8 cellular contexts compared by ENCODE assay signal in genomic region chr7:149125864-149126661, GRCh38. TPM values are rescaled to one million over a fixed set of nuclear protein-coding genes. Genes with fewer than 3 reads are reported as not detected.
DNase-seq lines count a peak whose midpoint lies in the region; ATAC-seq lines count a peak whose summit lies in the region.

A gene with protein sequence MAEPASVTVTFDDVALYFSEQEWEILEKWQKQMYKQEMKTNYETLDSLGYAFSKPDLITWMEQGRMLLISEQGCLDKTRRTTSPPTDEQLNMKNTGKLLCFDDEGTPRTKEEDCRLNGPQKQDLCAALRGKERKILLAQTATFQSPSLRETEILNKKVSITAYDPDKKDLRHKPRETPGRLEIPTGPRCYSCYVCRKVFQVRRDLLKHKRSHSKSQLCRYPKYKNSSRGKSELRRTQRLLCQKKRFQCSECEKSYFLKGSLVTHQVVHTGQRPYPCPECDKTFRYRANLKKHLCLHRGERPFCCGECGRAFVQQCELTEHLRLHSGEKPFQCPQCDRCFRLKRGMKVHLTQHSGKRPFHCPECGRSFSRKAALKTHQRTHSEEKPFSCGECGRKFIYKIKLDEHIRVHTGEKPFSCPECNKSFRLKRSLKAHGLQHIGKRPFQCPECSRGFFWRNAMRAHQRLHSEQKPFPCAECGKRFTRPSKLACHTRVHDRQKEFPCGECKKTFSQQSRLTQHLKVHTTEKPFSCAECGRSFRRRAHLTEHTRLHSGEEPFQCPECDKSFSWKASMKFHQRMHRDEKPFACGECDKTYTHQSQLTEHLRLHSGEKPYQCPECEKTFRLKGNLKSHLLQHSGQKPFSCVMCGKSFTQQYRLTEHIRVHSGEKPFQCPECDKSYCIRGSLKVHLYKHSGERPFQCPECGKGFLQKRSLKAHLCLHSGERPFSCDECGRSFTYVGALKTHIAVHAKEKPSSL (minus strand): TSS chr7:149126324. CDS start chr7:149126213, 111 bp downstream.

- ATAC-seq in GM19043 (IDR thresholded peaks at IDR 0.05; ENCODE audit: low read depth, unreplicated experiment) (peak; percentile 80), HG03354 (IDR thresholded peaks at IDR 0.05; ENCODE audit: poor library complexity, severe bottlenecking, unreplicated experiment) (peak; percentile 85)

- H3K27me3 ChIP-seq in layer of hippocampus (ENCODE audit: control insufficient read depth, insufficient read depth, low read length), result no peaks in the 10 kb centered on the region

- DNase-seq in Ammon's horn (ENCODE audit: low spot score) (peak; percentile 85), NCI-H345 treated with DMSO at 0.1 percent for 48 hours (lab: John Stamatoyannopoulos, UW; ENCODE audit: unreplicated experiment) (peak; percentile 78), cerebellum (ENCODE audit: low spot score) (peak; percentile 93)
- peak; percentile 92 for DNase-seq in activated CD4-positive, alpha-beta T cell treated with anti-CD3 and anti-CD28 coated beads for 1 hour
- peak; percentile 93 to 96 for DNase-seq in stimulated activated CD4-positive, alpha-beta T cell treated with anti-CD3 and anti-CD28 coated beads, Interleukin-1b, Interleukin-23, amount 100 ng/mL, for 4 hours (ENCODE audit: low read depth in 2 of 2)

- peak within 1 kb of the TSS; percentile 94 for H3K27ac ChIP-seq in layer of hippocampus (ENCODE audit: low read depth, low read length)

RNA-seq across cellular contexts. Expression of the gene that starts here (rescaled TPM):
- 3.5 TPM for total RNA-seq in cerebellum

Comparison
In these comparisons a context has a peak if more than half of its experiments do, and no peak if none do; other contexts are left out.
1. Peak in every context shown above with its lines: DNase-seq, ATAC-seq and H3K27ac ChIP-seq.